Comparison of ENCODE assay signal across 27 cellular contexts in the genomic region with DNA sequence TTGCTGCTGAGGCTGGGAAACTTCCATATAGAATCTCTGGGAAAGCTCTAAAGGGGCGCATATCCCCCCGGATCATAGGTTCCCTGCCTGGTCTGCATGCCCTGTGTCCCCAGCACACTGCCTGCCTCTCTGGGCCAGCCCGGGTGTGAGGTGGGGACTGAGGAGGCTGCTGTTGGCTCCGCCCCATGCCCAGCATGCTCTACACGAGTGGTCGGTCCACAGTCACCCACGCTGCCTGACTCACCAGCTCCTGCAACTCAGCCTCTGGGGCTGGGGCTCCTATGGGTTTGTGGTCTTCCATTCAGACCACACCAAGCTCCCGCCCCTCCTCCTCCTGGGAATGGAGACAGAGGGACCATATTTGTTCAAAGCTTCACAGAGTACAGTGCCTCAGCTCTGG.
"Had no signal": no experiment of that assay in that cellular context is flagged by ENCODE, and none has a peak within 500 bp of the region (broad histone marks: within the 10 kb centered on the region; RNA-seq: fewer than 3 reads in every experiment).

No MANE protein-coding gene starts in this region.

- H3K4me1 ChIP-seq: gastroesophageal sphincter, psoas muscle, transverse colon, vagina had no signal

- H3K9me3 Mint-ChIP-seq: activated CD4-positive, alpha-beta memory T cell treated with anti-CD3 and anti-CD28 coated beads for 36 hours; activated naive CD4-positive, alpha-beta T cell treated with anti-CD3 and anti-CD28 coated beads, Interleukin-2, amount 10 ng/mL, durations not matched to agents 7 days and 5 days; effector memory CD8-positive, alpha-beta T cell; stimulated activated effector memory CD8-positive, alpha-beta T cell treated with anti-CD3 and anti-CD28 coated beads, Interleukin-12 subunit alpha, Interleukin-12 subunit beta, amount 100 ng/mL, for 72 hours had no signal

- ATAC-seq: activated CD8-positive, alpha-beta memory T cell treated with anti-CD3 and anti-CD28 coated beads, Interleukin-2, amount 10 ng/mL, durations not matched to agents 7 days and 5 days; effector memory CD8-positive, alpha-beta T cell; gastroesophageal sphincter; mucosa of descending colon; psoas muscle; stimulated activated effector memory CD8-positive, alpha-beta T cell treated with anti-CD3 and anti-CD28 coated beads, Interleukin-12 subunit alpha, Interleukin-12 subunit beta, amount 100 ng/mL, for 72 hours; WTC11 had no signal

- H3K4me3 ChIP-seq: esophagus squamous epithelium, gastroesophageal sphincter, mucosa of descending colon, ovary, psoas muscle, skin epidermis, transverse colon, vagina had no signal

- H3K4me1 Mint-ChIP-seq: activated CD8-positive, alpha-beta memory T cell treated with anti-CD3 and anti-CD28 coated beads, Interleukin-2, amount 10 ng/mL, durations not matched to agents 7 days and 5 days; activated naive CD4-positive, alpha-beta T cell treated with anti-CD3 and anti-CD28 coated beads, Interleukin-2, amount 10 ng/mL, durations not matched to agents 7 days and 5 days; memory B cell; stimulated activated effector memory CD8-positive, alpha-beta T cell treated with anti-CD3 and anti-CD28 coated beads, Interleukin-12 subunit alpha, Interleukin-12 subunit beta, amount 100 ng/mL, for 72 hours had no signal

- DNase-seq: activated CD4-positive, alpha-beta memory T cell treated with anti-CD3 and anti-CD28 coated beads for 36 hours; activated CD4-positive, alpha-beta T cell treated with anti-CD3 and anti-CD28 coated beads for 4 hours; activated CD8-positive, alpha-beta memory T cell treated with anti-CD3 and anti-CD28 coated beads, Interleukin-2, amount 10 ng/mL, durations not matched to agents 7 days and 5 days; activated effector memory CD4-positive, alpha-beta T cell treated with anti-CD3 and anti-CD28 coated beads, Interleukin-2, amount 50 U/mL, for 16 hours; activated naive CD4-positive, alpha-beta T cell treated with anti-CD3 and anti-CD28 coated beads, Interleukin-2, amount 10 ng/mL, durations not matched to agents 7 days and 5 days; activated T-cell treated with anti-CD3 and anti-CD28 coated beads for 4 hours; central memory CD4-positive, alpha-beta T cell; effector memory CD8-positive, alpha-beta T cell; esophagus squamous epithelium; head of caudate nucleus; hypothalamus; mucosa of descending colon; naive B cell; ovary; psoas muscle; right cardiac atrium; stimulated activated CD4-positive, alpha-beta T cell treated with anti-CD3 and anti-CD28 coated beads, Interleukin-2, amount 100 ng/mL, for 24 hours; T-helper 9 cell; transverse colon had no signal

- H3K27me3 ChIP-seq: gastroesophageal sphincter, ovary, transverse colon, vagina had no signal

- H3K9me3 ChIP-seq: esophagus squamous epithelium, gastroesophageal sphincter, mucosa of descending colon, ovary, psoas muscle, transverse colon, vagina had no signal

- H3K27ac Mint-ChIP-seq: activated CD4-positive, alpha-beta memory T cell treated with anti-CD3 and anti-CD28 coated beads for 36 hours; activated CD8-positive, alpha-beta memory T cell treated with anti-CD3 and anti-CD28 coated beads, Interleukin-2, amount 10 ng/mL, durations not matched to agents 7 days and 5 days; activated naive CD4-positive, alpha-beta T cell treated with anti-CD3 and anti-CD28 coated beads, Interleukin-2, amount 10 ng/mL, durations not matched to agents 7 days and 5 days; effector memory CD8-positive, alpha-beta T cell; memory B cell; naive B cell; stimulated activated effector memory CD8-positive, alpha-beta T cell treated with anti-CD3 and anti-CD28 coated beads, Interleukin-12 subunit alpha, Interleukin-12 subunit beta, amount 100 ng/mL, for 72 hours; WTC11 had no signal

- H3K4me3 Mint-ChIP-seq: activated CD4-positive, alpha-beta memory T cell treated with anti-CD3 and anti-CD28 coated beads for 36 hours; activated CD8-positive, alpha-beta memory T cell treated with anti-CD3 and anti-CD28 coated beads, Interleukin-2, amount 10 ng/mL, durations not matched to agents 7 days and 5 days; activated naive CD4-positive, alpha-beta T cell treated with anti-CD3 and anti-CD28 coated beads, Interleukin-2, amount 10 ng/mL, durations not matched to agents 7 days and 5 days; brain; effector memory CD8-positive, alpha-beta T cell; memory B cell; neural crest cell; stimulated activated effector memory CD8-positive, alpha-beta T cell treated with anti-CD3 and anti-CD28 coated beads, Interleukin-12 subunit alpha, Interleukin-12 subunit beta, amount 100 ng/mL, for 72 hours; WTC11 had no signal

- H3K27me3 Mint-ChIP-seq: activated CD4-positive, alpha-beta memory T cell treated with anti-CD3 and anti-CD28 coated beads for 36 hours; activated naive CD4-positive, alpha-beta T cell treated with anti-CD3 and anti-CD28 coated beads, Interleukin-2, amount 10 ng/mL, durations not matched to agents 7 days and 5 days had no signal

- H3K27ac ChIP-seq: esophagus squamous epithelium, gastroesophageal sphincter, ovary, psoas muscle, skin epidermis, transverse colon, vagina had no signal

- H3K36me3 ChIP-seq: ovary, transverse colon, vagina had no signal
